In genomic region chr1:109151146-109151545, GRCh38 we compare ENCODE assay signal across 9 cellular contexts. TPM values are rescaled to one million over a fixed set of nuclear protein-coding genes. Genes with fewer than 3 reads are reported as not detected.
DNase-seq lines count a peak whose midpoint lies in the region; ATAC-seq and TF ChIP-seq lines count a peak whose summit lies in the region.
"Had no signal": no experiment of that assay in that cellular context is flagged by ENCODE, and none has a peak within 500 bp of the region (broad histone marks: within the 10 kb centered on the region; RNA-seq: fewer than 3 reads in every experiment).

No MANE protein-coding gene starts in this region.

- no peaks in the 10 kb centered on the region for H3K36me3 Mint-ChIP-seq in activated CD8-positive, alpha-beta memory T cell treated with anti-CD3 and anti-CD28 coated beads, Interleukin-2, amount 10 ng/mL, durations not matched to agents 7 days and 5 days
- H3K36me3 Mint-ChIP-seq: memory B cell had no signal

- no peaks in the 10 kb centered on the region for H3K9me3 ChIP-seq in BE2C
- no peaks in the 10 kb centered on the region for H3K9me3 ChIP-seq in mucosa of stomach (ENCODE audit: control insufficient read depth, low read length)
- no peaks in the 10 kb centered on the region for H3K9me3 ChIP-seq in MM.1S (replicated peaks; ENCODE audit: insufficient read depth, low read length)
- no peaks in the 10 kb centered on the region for H3K9me3 ChIP-seq in spleen

- no peaks in the 10 kb centered on the region for H3K9me3 Mint-ChIP-seq in activated CD8-positive, alpha-beta memory T cell treated with anti-CD3 and anti-CD28 coated beads, Interleukin-2, amount 10 ng/mL, durations not matched to agents 7 days and 5 days (ENCODE audit: low read depth)
- H3K9me3 Mint-ChIP-seq: memory B cell had no signal

- no peaks in the 10 kb centered on the region for H3K4me1 Mint-ChIP-seq in activated CD8-positive, alpha-beta memory T cell treated with anti-CD3 and anti-CD28 coated beads, Interleukin-2, amount 10 ng/mL, durations not matched to agents 7 days and 5 days

- intact Hi-C loops in spleen (cut with DNase I; ENCODE audit: low total_unique reads) = no loop called here

- no peaks in the 10 kb centered on the region for H3K79me2 ChIP-seq in MM.1S (ENCODE audit: low read length)

- TF ChIP-seq CTCF in BE2C (IDR thresholded peaks at IDR 0.05; ENCODE audit: low read depth, low read length) (no peak), epithelial cell of esophagus (IDR thresholded peaks at IDR 0.05; ENCODE audit: insufficient read depth, low read depth, low read length, missing control alignments) (no peak), MM.1S (IDR thresholded peaks at IDR 0.05; ENCODE audit: low read length) (no peak), spleen (IDR thresholded peaks at IDR 0.05 in 8 of 11, conservative IDR thresholded peaks at IDR 0.05 in 3 of 11) (no peak)

- H3K27ac ChIP-seq in MM.1S (ENCODE audit: low read length) = no peak overlapping the region
- H3K27ac ChIP-seq in spleen = no peak overlapping the region

- no peak overlapping the region for H3K4me2 ChIP-seq in MM.1S (ENCODE audit: low read depth, low read length)

- no peaks in the 10 kb centered on the region for H3K36me3 ChIP-seq in BE2C
- no peaks in the 10 kb centered on the region for H3K36me3 ChIP-seq in mucosa of stomach (ENCODE audit: control insufficient read depth, insufficient read depth, low read length)
- no peaks in the 10 kb centered on the region for H3K36me3 ChIP-seq in MM.1S (replicated peaks; ENCODE audit: insufficient read depth, low read length)
- H3K36me3 ChIP-seq in spleen = no peaks in the 10 kb centered on the region

- H3K4me1 ChIP-seq in BE2C = no peaks in the 10 kb centered on the region
- H3K4me1 ChIP-seq in mucosa of stomach (ENCODE audit: control insufficient read depth, insufficient read depth, low read length) = peaks cover 47% of the 10 kb centered on the region
- no peaks in the 10 kb centered on the region for H3K4me1 ChIP-seq in MM.1S (ENCODE audit: low read length)
- no peaks in the 10 kb centered on the region for H3K4me1 ChIP-seq in spleen

- ATAC-seq in activated CD8-positive, alpha-beta memory T cell treated with anti-CD3 and anti-CD28 coated beads, Interleukin-2, amount 10 ng/mL, durations not matched to agents 7 days and 5 days = no peak
- ATAC-seq in HG03095 (IDR thresholded peaks at IDR 0.05; ENCODE audit: unreplicated experiment) = no peak

- DNase-seq in BE2C (peak; percentile 34), NCI-H748 treated with DMSO at 0.1 percent for 48 hours (lab: John Stamatoyannopoulos, UW) (peak; percentile 23), epithelial cell of esophagus (ENCODE audit: low read depth) (peak; percentile 60), MM.1S (no peak), spleen (no peak)
- no peak for DNase-seq in activated CD8-positive, alpha-beta memory T cell treated with anti-CD3 and anti-CD28 coated beads, Interleukin-2, amount 10 ng/mL, durations not matched to agents 7 days and 5 days

- H3K27ac Mint-ChIP-seq in activated CD8-positive, alpha-beta memory T cell treated with anti-CD3 and anti-CD28 coated beads, Interleukin-2, amount 10 ng/mL, durations not matched to agents 7 days and 5 days = no peak overlapping the region
- H3K27ac Mint-ChIP-seq: memory B cell had no signal

- no peak overlapping the region for H3K4me3 ChIP-seq in BE2C (ENCODE audit: low read depth, low read length)
- H3K4me3 ChIP-seq in epithelial cell of esophagus (ENCODE audit: low read length) = no peak overlapping the region
- H3K4me3 ChIP-seq in mucosa of stomach (ENCODE audit: low read length) = no peak overlapping the region
- no peak overlapping the region for H3K4me3 ChIP-seq in MM.1S (ENCODE audit: low read length)
- H3K4me3 ChIP-seq in spleen = no peak overlapping the region

- no peaks in the 10 kb centered on the region for H4K20me1 ChIP-seq in MM.1S (ENCODE audit: insufficient read depth, low read length)

- H3K27me3 Mint-ChIP-seq in activated CD8-positive, alpha-beta memory T cell treated with anti-CD3 and anti-CD28 coated beads, Interleukin-2, amount 10 ng/mL, durations not matched to agents 7 days and 5 days = no peaks in the 10 kb centered on the region

- no peak overlapping the region for H2AFZ ChIP-seq in MM.1S (ENCODE audit: low read length)

- 54 to 72% (median 66%) methylated on average over 3 of the region's 3 CpGs for WGBS in spleen, 5 donors

- H3K9ac ChIP-seq in mucosa of stomach (ENCODE audit: low read length) (peak overlapping the region; percentile 33), MM.1S (ENCODE audit: low read length) (no peak overlapping the region)

- H3K27me3 ChIP-seq in BE2C (no peaks in the 10 kb centered on the region), mucosa of stomach (ENCODE audit: control insufficient read depth, insufficient read depth, low read length) (no peaks in the 10 kb centered on the region), MM.1S (replicated peaks; ENCODE audit: insufficient read depth, low read length) (no peaks in the 10 kb centered on the region), spleen (replicated peaks in 1 of 7) (no peaks in the 10 kb centered on the region)

- no peak for TF ChIP-seq POLR2A in spleen (IDR thresholded peaks at IDR 0.05)

- no peak overlapping the region for H3K4me3 Mint-ChIP-seq in activated CD8-positive, alpha-beta memory T cell treated with anti-CD3 and anti-CD28 coated beads, Interleukin-2, amount 10 ng/mL, durations not matched to agents 7 days and 5 days
- H3K4me3 Mint-ChIP-seq: memory B cell had no signal

- CTCF ChIA-PET in activated CD8-positive, alpha-beta memory T cell treated with anti-CD3 and anti-CD28 coated beads, Interleukin-2, amount 10 ng/mL, durations not matched to agents 7 days and 5 days (lab: Charles Lee) = no interaction called here

- H3F3A ChIP-seq in MM.1S (ENCODE audit: insufficient read depth, low read length) = no peaks in the 10 kb centered on the region

- H3K9me2 ChIP-seq in MM.1S (replicated peaks; ENCODE audit: insufficient read depth, low read length) = no peaks in the 10 kb centered on the region

RNA-seq across cellular contexts. Expression of gene ELAPOR1, which starts 37.2 kb away (rescaled TPM):
- polyA plus RNA-seq in BE2C (2012; ENCODE audit: insufficient read depth, insufficient read length, low read depth) = 1.3 TPM
- 10 to 100 TPM in 1 of 2 experiments, 1 to 10 TPM in 1; 4.5 to 11.9 TPM for total RNA-seq in activated CD8-positive, alpha-beta memory T cell treated with anti-CD3 and anti-CD28 coated beads, Interleukin-2, amount 10 ng/mL, durations not matched to agents 7 days and 5 days
- 10 to 100 TPM in 1 of 7 donors, 1 to 10 TPM in 6; 2.3 to 10.3 (median 5.5) TPM for total RNA-seq in spleen
- polyA plus RNA-seq in spleen = under 1 TPM; 0.26 to 0.36 (median 0.32) TPM

Comparison
In these comparisons a context has a peak if more than half of its experiments do, and no peak if none do; other contexts are left out.
1. DNase-seq: peak in BE2C (single experiment), NCI-H748 treated with DMSO at 0.1 percent for 48 hours (single experiment) and epithelial cell of esophagus (single experiment); none in MM.1S (single experiment), activated CD8-positive, alpha-beta memory T cell treated with anti-CD3 and anti-CD28 coated beads, Interleukin-2, amount 10 ng/mL, durations not matched to agents 7 days and 5 days (single experiment) and spleen (single experiment).